9 cellular contexts compared by ENCODE assay signal in genomic region chr7:20114463-20114862, GRCh38.
DNase-seq lines count a peak whose midpoint lies in the region; ATAC-seq, FAIRE-seq and TF ChIP-seq lines count a peak whose summit lies in the region.
"Had no signal": no experiment of that assay in that cellular context is flagged by ENCODE, and none has a peak within 500 bp of the region (broad histone marks: within the 10 kb centered on the region; RNA-seq: fewer than 3 reads in every experiment).

No MANE protein-coding gene starts in this region.

- POLR2A ChIA-PET in CD8-positive, alpha-beta memory T cell (lab: Charles Lee) = no interaction called here

- CTCF ChIA-PET in CD8-positive, alpha-beta memory T cell (lab: Charles Lee) = no interaction called here

- WGBS in endodermal cell (ENCODE audit: insufficient coverage in 1 of 2, insufficient read length in 1 of 2), 2 experiments = 91% methylated on average over 2 of the region's 2 CpGs; no CpG with 5 or more reads in 1 of the 2 experiments

- no peak for DNase-seq in GM12892 (ENCODE audit: insufficient read length)
- DNase-seq in HT1080 (ENCODE audit: low read depth) = peak; percentile 6
- DNase-seq in endodermal cell = no peak
- no peak for DNase-seq in NCI-H1694 (lab: John Stamatoyannopoulos, UW)
- DNase-seq in CD8-positive, alpha-beta memory T cell = no peak
- DNase-seq in stimulated activated naive CD4-positive, alpha-beta T cell treated with Interleukin-2 at 50 U/mL for 16 hours (lab: John Stamatoyannopoulos, UW) = no peak
- DNase-seq in NCI-H1092 (lab: John Stamatoyannopoulos, UW) = no peak

- H3K36me3 ChIP-seq in endodermal cell (ENCODE audit: control insufficient read depth, insufficient read depth, low read length) = no peaks in the 10 kb centered on the region
- H3K36me3 ChIP-seq in CD8-positive, alpha-beta memory T cell (ENCODE audit: insufficient read depth, low read length) = no peaks in the 10 kb centered on the region
- H3K36me3 ChIP-seq: cardiac muscle cell had no signal

- no peaks in the 10 kb centered on the region for H3K27me3 Mint-ChIP-seq in endodermal cell (ENCODE audit: insufficient read depth)
- H3K27me3 Mint-ChIP-seq in CD8-positive, alpha-beta memory T cell = peaks cover 0 to 1% of the 10 kb centered on the region in 2 donors

- no peaks in the 10 kb centered on the region for H3K27me3 ChIP-seq in endodermal cell (ENCODE audit: control insufficient read depth, insufficient read depth, low read length, poor library complexity, severe bottlenecking)
- no peaks in the 10 kb centered on the region for H3K27me3 ChIP-seq in CD8-positive, alpha-beta memory T cell (ENCODE audit: insufficient read depth, low read length, poor library complexity, severe bottlenecking)
- H3K27me3 ChIP-seq: cardiac muscle cell had no signal

- peaks cover 10% of the 10 kb centered on the region for H3K36me3 Mint-ChIP-seq in endodermal cell (ENCODE audit: low read depth)
- H3K36me3 Mint-ChIP-seq in CD8-positive, alpha-beta memory T cell = no peaks in the 10 kb centered on the region

- H3K27ac Mint-ChIP-seq in endodermal cell = peak overlapping the region; percentile 72
- no peak overlapping the region for H3K27ac Mint-ChIP-seq in CD8-positive, alpha-beta memory T cell

- no peak overlapping the region for H3K4me3 ChIP-seq in endodermal cell (ENCODE audit: low read length)
- no peak overlapping the region for H3K4me3 ChIP-seq in CD8-positive, alpha-beta memory T cell (ENCODE audit: low read length)
- H3K4me3 ChIP-seq: cardiac muscle cell had no signal

- H3K4me1 ChIP-seq in endodermal cell (ENCODE audit: control insufficient read depth, insufficient read depth, low read length) = peaks cover 19% of the 10 kb centered on the region
- no peaks in the 10 kb centered on the region for H3K4me1 ChIP-seq in CD8-positive, alpha-beta memory T cell (ENCODE audit: insufficient read depth, low read length)

- no peak overlapping the region for H3K9ac ChIP-seq in endodermal cell (ENCODE audit: extremely low read depth, low read length, poor library complexity, severe bottlenecking)

- no peak overlapping the region for H3K4me3 Mint-ChIP-seq in endodermal cell
- H3K4me3 Mint-ChIP-seq in CD8-positive, alpha-beta memory T cell = no peak overlapping the region

- TF ChIP-seq CTCF in endodermal cell (conservative IDR thresholded peaks at IDR 0.05) = peak; percentile 33

- ATAC-seq in GM21529 (IDR thresholded peaks at IDR 0.05; ENCODE audit: unreplicated experiment) = peak; percentile 82

- H3K9me3 Mint-ChIP-seq in endodermal cell = no peaks in the 10 kb centered on the region
- H3K9me3 Mint-ChIP-seq in CD8-positive, alpha-beta memory T cell = peaks cover 0 to 8% (median 0%) of the 10 kb centered on the region in 5 donors

- peaks cover 67% of the 10 kb centered on the region for H3K4me1 Mint-ChIP-seq in endodermal cell
- H3K4me1 Mint-ChIP-seq in CD8-positive, alpha-beta memory T cell = no peaks in the 10 kb centered on the region

- peak; percentile 94 for FAIRE-seq in GM12892 (lab: Jason Lieb, UNC)

- TF ChIP-seq POLR2A in GM12892 (IDR thresholded peaks at IDR 0.05; ENCODE audit: low read depth, low read length) = no peak

- H3K9me3 ChIP-seq in endodermal cell (ENCODE audit: control insufficient read depth, low read length) = no peaks in the 10 kb centered on the region
- H3K9me3 ChIP-seq in CD8-positive, alpha-beta memory T cell (ENCODE audit: low read length) = no peaks in the 10 kb centered on the region

- H3K27ac ChIP-seq in endodermal cell (ENCODE audit: low read depth, low read length) = no peak overlapping the region
- H3K27ac ChIP-seq in CD8-positive, alpha-beta memory T cell (ENCODE audit: low read depth, low read length) = no peak overlapping the region
- H3K27ac ChIP-seq: cardiac muscle cell had no signal
